ENCODE assay signal across 16 cellular contexts in genomic region chr9:125845271-125845808, GRCh38.
DNase-seq lines count a peak whose midpoint lies in the region; ATAC-seq, FAIRE-seq and TF ChIP-seq lines count a peak whose summit lies in the region.
"Had no signal": no experiment of that assay in that cellular context is flagged by ENCODE, and none has a peak within 500 bp of the region (broad histone marks: within the 10 kb centered on the region; RNA-seq: fewer than 3 reads in every experiment).

No MANE protein-coding gene starts in this region.

- H3K9me3 ChIP-seq in HEK293 (ENCODE audit: control insufficient read depth, insufficient read depth, low read depth, low read length) (no peaks in the 10 kb centered on the region), osteoblast (ENCODE audit: low read depth, low read length) (no peaks in the 10 kb centered on the region)
- H3K9me3 ChIP-seq in CD8-positive, alpha-beta T cell (ENCODE audit: low read length), result no peaks in the 10 kb centered on the region

- peaks cover 88% of the 10 kb centered on the region for H3K79me2 ChIP-seq in osteoblast (ENCODE audit: insufficient read depth, low read length)

- no peak for TF ChIP-seq CTCF in D721Med (IDR thresholded peaks at IDR 0.05; ENCODE audit: insufficient read depth, missing control alignments)
- TF ChIP-seq CTCF in HEK293 (tag by site-specific recombination; IDR thresholded peaks at IDR 0.05), result no peak
- no peak for TF ChIP-seq CTCF in CD8-positive, alpha-beta T cell (IDR thresholded peaks at IDR 0.05)
- no peak for TF ChIP-seq CTCF in osteoblast (IDR thresholded peaks at IDR 0.05; ENCODE audit: extremely low read depth, low read depth, low read length)

- H3K27me3 Mint-ChIP-seq in CD8-positive, alpha-beta T cell (ENCODE audit: low read depth), result no peaks in the 10 kb centered on the region
- H3K27me3 Mint-ChIP-seq: CD4-positive, CD25-positive, alpha-beta regulatory T cell had no signal

- no peak overlapping the region for H3K4me3 Mint-ChIP-seq in CD8-positive, alpha-beta T cell
- H3K4me3 Mint-ChIP-seq: CD4-positive, CD25-positive, alpha-beta regulatory T cell had no signal

- no peaks in the 10 kb centered on the region for H3K9me3 Mint-ChIP-seq in CD8-positive, alpha-beta T cell
- H3K9me3 Mint-ChIP-seq: CD4-positive, CD25-positive, alpha-beta regulatory T cell had no signal

- H3K4me1 ChIP-seq in HEK293 (ENCODE audit: control insufficient read depth, insufficient read depth, low read length), result peaks cover 15% of the 10 kb centered on the region; the same call in 1 of the 2 replicates
- no peaks in the 10 kb centered on the region for H3K4me1 ChIP-seq in CD8-positive, alpha-beta T cell (ENCODE audit: insufficient read depth, low read length)
- peaks cover 16% of the 10 kb centered on the region for H3K4me1 ChIP-seq in osteoblast (ENCODE audit: insufficient read depth, low read length)

- POLR2A ChIA-PET in HEK293 (lab: Yijun Ruan, JAX), result no interaction called here
- POLR2A ChIA-PET in CD8-positive, alpha-beta T cell (lab: Charles Lee), result no interaction called here

- CTCF ChIA-PET in HEK293 (lab: Yijun Ruan, JAX), result no interaction called here
- CTCF ChIA-PET in CD8-positive, alpha-beta T cell (lab: Charles Lee), result no interaction called here

- no peak overlapping the region for H3K4me3 ChIP-seq in HEK293 (ENCODE audit: low read depth, low read length)
- no peak overlapping the region for H3K4me3 ChIP-seq in CD8-positive, alpha-beta T cell (ENCODE audit: low read depth, low read length)
- no peak overlapping the region for H3K4me3 ChIP-seq in osteoblast (ENCODE audit: insufficient read depth, low read length)

- H3K36me3 ChIP-seq in HEK293 (ENCODE audit: control insufficient read depth in 2 of 2, insufficient read depth in 1 of 2, low read length in 2 of 2) (no peaks in the 10 kb centered on the region), osteoblast (ENCODE audit: insufficient read depth, low read length) (no peaks in the 10 kb centered on the region)
- H3K36me3 ChIP-seq in CD8-positive, alpha-beta T cell (ENCODE audit: insufficient read depth, low read length), result no peaks in the 10 kb centered on the region

- peaks cover 17% of the 10 kb centered on the region for H3K4me1 Mint-ChIP-seq in CD8-positive, alpha-beta T cell (ENCODE audit: low read depth)

- FAIRE-seq in D721Med (lab: Jason Lieb, UNC), result peak; percentile 71

- peaks cover 6% of the 10 kb centered on the region for H3K36me3 Mint-ChIP-seq in CD8-positive, alpha-beta T cell

- H3K4me2 ChIP-seq in osteoblast (ENCODE audit: insufficient read depth, low read length), result no peak overlapping the region

- DNase-seq in D721Med (ENCODE audit: insufficient read length, low spot score), result no peak
- DNase-seq in SK-N-DZ (ENCODE audit: low spot score), result peak; percentile 76
- no peak for DNase-seq in left lobe of liver (ENCODE audit: low spot score)
- no peak for DNase-seq in CD8-positive, alpha-beta T cell
- no peak for DNase-seq in osteoblast (ENCODE audit: insufficient read length, low spot score, missing footprints)
- DNase-seq: ACHN; AML-193; CD4-positive, CD25-positive, alpha-beta regulatory T cell; HCEC 1CT; NCI-H1105; NCI-H187; NCI-H446 treated with DMSO at 0.1 percent for 48 hours; NCI-H774; T-helper 1 cell had no signal

- intact Hi-C loops in CD8-positive, alpha-beta T cell (cut with DNase I, micrococcal nuclease), result no loop called here

- H3K27ac ChIP-seq in HEK293 (ENCODE audit: extremely low read depth, low read depth, low read length) (no peak overlapping the region), osteoblast (ENCODE audit: low read depth, low read length) (no peak overlapping the region)
- no peak overlapping the region for H3K27ac ChIP-seq in CD8-positive, alpha-beta T cell (ENCODE audit: low read depth, low read length)

- ATAC-seq in left lobe of liver, result peak; percentile 32
- no peak for ATAC-seq in CD8-positive, alpha-beta T cell
- no peak for ATAC-seq in HG03095 (IDR thresholded peaks at IDR 0.05; ENCODE audit: unreplicated experiment)

- no peaks in the 10 kb centered on the region for H4K20me1 ChIP-seq in osteoblast (ENCODE audit: insufficient read depth, low read length)

- H3K27me3 ChIP-seq in CD8-positive, alpha-beta T cell (ENCODE audit: insufficient read depth, low read length), result no peaks in the 10 kb centered on the region
- H3K27me3 ChIP-seq in osteoblast (ENCODE audit: insufficient read depth, low read length), result no peaks in the 10 kb centered on the region

- H2AFZ ChIP-seq in osteoblast (ENCODE audit: low read length), result no peak overlapping the region

- no peak overlapping the region for H3K27ac Mint-ChIP-seq in CD8-positive, alpha-beta T cell
- H3K27ac Mint-ChIP-seq: CD4-positive, CD25-positive, alpha-beta regulatory T cell had no signal

TF ChIP-seq in HEK293, 187 proteins besides CTCF, POLR2A, EP300 and RAD21:
- TF ChIP-seq ZNF398 (tag by site-specific recombination; IDR thresholded peaks at IDR 0.05), result no peak
- no peak for TF ChIP-seq ZNF404 (tag by site-specific recombination; IDR thresholded peaks at IDR 0.05)
- TF ChIP-seq, protein P1, sequence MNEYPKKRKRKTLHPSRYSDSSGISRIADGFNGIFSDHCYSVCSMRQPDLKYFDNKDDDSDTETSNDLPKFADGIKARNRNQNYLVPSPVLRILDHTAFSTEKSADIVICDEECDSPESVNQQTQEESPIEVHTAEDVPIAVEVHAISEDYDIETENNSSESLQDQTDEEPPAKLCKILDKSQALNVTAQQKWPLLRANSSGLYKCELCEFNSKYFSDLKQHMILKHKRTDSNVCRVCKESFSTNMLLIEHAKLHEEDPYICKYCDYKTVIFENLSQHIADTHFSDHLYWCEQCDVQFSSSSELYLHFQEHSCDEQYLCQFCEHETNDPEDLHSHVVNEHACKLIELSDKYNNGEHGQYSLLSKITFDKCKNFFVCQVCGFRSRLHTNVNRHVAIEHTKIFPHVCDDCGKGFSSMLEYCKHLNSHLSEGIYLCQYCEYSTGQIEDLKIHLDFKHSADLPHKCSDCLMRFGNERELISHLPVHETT (tag by site-specific recombination; IDR thresholded peaks at IDR 0.05), result no peak
- TF ChIP-seq ZNF121 (tag by site-specific recombination; IDR thresholded peaks at IDR 0.05), result no peak
- TF ChIP-seq, protein P2, sequence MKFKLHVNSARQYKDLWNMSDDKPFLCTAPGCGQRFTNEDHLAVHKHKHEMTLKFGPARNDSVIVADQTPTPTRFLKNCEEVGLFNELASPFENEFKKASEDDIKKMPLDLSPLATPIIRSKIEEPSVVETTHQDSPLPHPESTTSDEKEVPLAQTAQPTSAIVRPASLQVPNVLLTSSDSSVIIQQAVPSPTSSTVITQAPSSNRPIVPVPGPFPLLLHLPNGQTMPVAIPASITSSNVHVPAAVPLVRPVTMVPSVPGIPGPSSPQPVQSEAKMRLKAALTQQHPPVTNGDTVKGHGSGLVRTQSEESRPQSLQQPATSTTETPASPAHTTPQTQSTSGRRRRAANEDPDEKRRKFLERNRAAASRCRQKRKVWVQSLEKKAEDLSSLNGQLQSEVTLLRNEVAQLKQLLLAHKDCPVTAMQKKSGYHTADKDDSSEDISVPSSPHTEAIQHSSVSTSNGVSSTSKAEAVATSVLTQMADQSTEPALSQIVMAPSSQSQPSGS (tag by site-specific recombination; IDR thresholded peaks at IDR 0.05; ENCODE audit: low read depth), result peak; percentile 50; the same call in 1 of the 2 replicates
